Comparison of ENCODE assay signal across 3 cellular contexts in the genomic region with DNA sequence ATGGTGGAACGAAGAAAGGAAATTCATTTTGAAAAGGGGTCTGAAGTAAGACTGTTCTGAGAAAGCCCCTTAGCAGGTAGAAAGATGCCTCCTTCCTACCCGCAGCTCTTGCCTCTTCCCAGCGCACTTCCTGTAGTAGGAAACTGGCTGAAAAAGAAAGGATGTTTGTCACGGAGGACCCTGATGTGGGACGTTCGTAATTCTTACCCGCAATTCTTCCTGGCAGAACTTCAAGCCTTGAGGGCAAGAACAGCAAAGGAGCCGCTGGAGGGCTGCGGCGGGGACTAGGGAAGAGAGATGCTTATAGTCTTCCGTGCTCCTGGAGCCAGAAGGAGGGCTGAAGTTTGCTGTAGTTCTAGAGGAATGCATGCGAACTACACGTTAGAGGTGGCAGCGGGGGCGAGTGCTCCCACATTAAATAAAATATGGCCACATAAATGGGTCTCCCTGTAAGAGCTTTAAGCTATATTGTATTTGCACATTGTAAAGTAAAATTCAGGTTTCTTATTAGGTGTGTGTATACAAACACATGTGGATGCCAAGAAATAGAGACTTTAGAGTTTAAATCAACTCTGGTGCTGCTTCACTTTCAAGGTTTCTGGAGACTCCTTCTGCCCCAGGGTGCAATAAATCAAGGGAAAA.
TF ChIP-seq lines count a peak whose summit lies in the region.

No MANE protein-coding gene starts in this region.

TF ChIP-seq in SK-N-SH, 30 proteins besides CTCF, POLR2A, EP300 and RAD21:
- TF ChIP-seq FOXJ3 (CRISPR knock-in tag; IDR thresholded peaks at IDR 0.05) (no peak), TCF12 (IDR thresholded peaks at IDR 0.05) (no peak), RFX5 (IDR thresholded peaks at IDR 0.05; ENCODE audit: low read length) (no peak), GABPA (IDR thresholded peaks at IDR 0.05; ENCODE audit: low read depth) (no peak), FOSL2 (IDR thresholded peaks at IDR 0.05; ENCODE audit: borderline replicate concordance, low read depth) (no peak), JUND (IDR thresholded peaks at IDR 0.05) (no peak), YY1 (IDR thresholded peaks at IDR 0.05; ENCODE audit: low read depth) (no peak), MXI1 (IDR thresholded peaks at IDR 0.05; ENCODE audit: low read depth, low read length) (no peak), GATA2 (CRISPR knock-in tag; IDR thresholded peaks at IDR 0.05) (no peak), MEF2A (IDR thresholded peaks at IDR 0.05; ENCODE audit: borderline replicate concordance, low read depth) (no peak)
- TF ChIP-seq, protein P1, sequence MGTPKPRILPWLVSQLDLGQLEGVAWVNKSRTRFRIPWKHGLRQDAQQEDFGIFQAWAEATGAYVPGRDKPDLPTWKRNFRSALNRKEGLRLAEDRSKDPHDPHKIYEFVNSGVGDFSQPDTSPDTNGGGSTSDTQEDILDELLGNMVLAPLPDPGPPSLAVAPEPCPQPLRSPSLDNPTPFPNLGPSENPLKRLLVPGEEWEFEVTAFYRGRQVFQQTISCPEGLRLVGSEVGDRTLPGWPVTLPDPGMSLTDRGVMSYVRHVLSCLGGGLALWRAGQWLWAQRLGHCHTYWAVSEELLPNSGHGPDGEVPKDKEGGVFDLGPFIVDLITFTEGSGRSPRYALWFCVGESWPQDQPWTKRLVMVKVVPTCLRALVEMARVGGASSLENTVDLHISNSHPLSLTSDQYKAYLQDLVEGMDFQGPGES (IDR thresholded peaks at IDR 0.05; ENCODE audit: low read depth, low read length): no peak
- TF ChIP-seq, protein P2, sequence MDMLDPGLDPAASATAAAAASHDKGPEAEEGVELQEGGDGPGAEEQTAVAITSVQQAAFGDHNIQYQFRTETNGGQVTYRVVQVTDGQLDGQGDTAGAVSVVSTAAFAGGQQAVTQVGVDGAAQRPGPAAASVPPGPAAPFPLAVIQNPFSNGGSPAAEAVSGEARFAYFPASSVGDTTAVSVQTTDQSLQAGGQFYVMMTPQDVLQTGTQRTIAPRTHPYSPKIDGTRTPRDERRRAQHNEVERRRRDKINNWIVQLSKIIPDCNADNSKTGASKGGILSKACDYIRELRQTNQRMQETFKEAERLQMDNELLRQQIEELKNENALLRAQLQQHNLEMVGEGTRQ (IDR thresholded peaks at IDR 0.05; ENCODE audit: borderline replicate concordance, low read depth, low read length): no peak
- TF ChIP-seq, protein P3, sequence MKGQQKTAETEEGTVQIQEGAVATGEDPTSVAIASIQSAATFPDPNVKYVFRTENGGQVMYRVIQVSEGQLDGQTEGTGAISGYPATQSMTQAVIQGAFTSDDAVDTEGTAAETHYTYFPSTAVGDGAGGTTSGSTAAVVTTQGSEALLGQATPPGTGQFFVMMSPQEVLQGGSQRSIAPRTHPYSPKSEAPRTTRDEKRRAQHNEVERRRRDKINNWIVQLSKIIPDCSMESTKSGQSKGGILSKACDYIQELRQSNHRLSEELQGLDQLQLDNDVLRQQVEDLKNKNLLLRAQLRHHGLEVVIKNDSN (IDR thresholded peaks at IDR 0.05; ENCODE audit: borderline replicate concordance, low read depth): no peak

TF ChIP-seq in SK-N-SH treated with all-trans-retinoic acid at 6 μM for 48 hours, 23 proteins besides CTCF, POLR2A, EP300 and RAD21:
- no peak for TF ChIP-seq BACH2 (CRISPR knock-in tag; IDR thresholded peaks at IDR 0.05; ENCODE audit: borderline replicate concordance)
TF ChIP-seq in SK-N-SH treated with all-trans-retinoic acid at 6 μM for 48 hours: peak in this region for 0.

TF ChIP-seq in IMR-90, 13 proteins besides CTCF, POLR2A, EP300 and RAD21:
- TF ChIP-seq SMC3 (IDR thresholded peaks at IDR 0.05; ENCODE audit: low read depth, low read length) (no peak), BHLHE40 (IDR thresholded peaks at IDR 0.05; ENCODE audit: low read depth, low read length) (no peak), CHD1 (IDR thresholded peaks at IDR 0.05; ENCODE audit: low read depth, low read length) (no peak), MAFK (IDR thresholded peaks at IDR 0.05; ENCODE audit: low read depth, low read length) (no peak), NFE2L2 (IDR thresholded peaks at IDR 0.05; ENCODE audit: low read depth, low read length) (no peak), RFX5 (IDR thresholded peaks at IDR 0.05; ENCODE audit: low read depth, low read length) (no peak), MXI1 (IDR thresholded peaks at IDR 0.05; ENCODE audit: borderline replicate concordance, low read depth, low read length) (no peak), RCOR1 (IDR thresholded peaks at IDR 0.05; ENCODE audit: insufficient replicate concordance, low read length) (no peak), MAZ (IDR thresholded peaks at IDR 0.05; ENCODE audit: borderline replicate concordance, low read depth, low read length) (no peak)
